26 cellular contexts compared by ENCODE assay signal in the genomic region with DNA sequence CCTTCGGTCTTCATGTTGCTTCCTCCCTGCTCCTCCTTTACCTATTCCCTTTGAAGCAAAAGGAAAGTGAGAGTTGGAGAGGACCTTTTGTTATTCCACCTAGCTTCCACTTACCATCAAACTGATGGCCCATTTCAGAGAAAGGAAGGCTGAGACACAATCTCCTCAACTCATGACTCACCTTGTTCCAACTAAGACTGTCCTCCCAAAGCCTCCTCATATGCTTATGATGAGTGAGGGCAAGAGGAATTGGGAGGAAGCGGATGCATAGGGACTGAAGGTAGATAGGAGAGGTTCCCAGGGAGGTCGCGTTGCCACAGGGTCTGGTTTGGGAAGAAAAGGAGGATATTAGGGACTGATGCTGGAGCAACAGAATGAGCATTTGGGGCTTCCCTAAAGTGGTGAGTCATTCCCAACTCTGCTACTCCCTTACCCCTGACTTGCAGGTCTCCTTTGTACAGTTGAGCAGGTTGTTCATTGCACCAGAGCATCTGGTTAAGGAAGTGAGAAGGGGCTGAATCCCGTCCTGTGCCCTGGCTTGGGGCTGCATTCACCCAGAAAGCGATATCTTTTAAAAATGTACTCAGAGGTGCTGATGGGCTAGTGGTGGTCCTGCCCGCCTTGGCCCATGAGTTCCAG. TPM values are rescaled to one million over a fixed set of nuclear protein-coding genes. Genes with fewer than 3 reads are reported as not detected.
DNase-seq lines count a peak whose midpoint lies in the region; ATAC-seq, FAIRE-seq and TF ChIP-seq lines count a peak whose summit lies in the region.
"Had no signal": no experiment of that assay in that cellular context is flagged by ENCODE, and none has a peak within 500 bp of the region (broad histone marks: within the 10 kb centered on the region; RNA-seq: fewer than 3 reads in every experiment).

No MANE protein-coding gene starts in this region.

- no peak overlapping the region for H2BK12ac ChIP-seq in H1 (ENCODE audit: low read depth, low read length)

- H3K4me1 ChIP-seq in OCI-LY7 (ENCODE audit: insufficient read depth, low read length, poor library complexity, severe bottlenecking) (peaks cover 4% of the 10 kb centered on the region), H1 (replicated peaks in 1 of 4; ENCODE audit: control insufficient read depth in 3 of 4, insufficient read depth in 4 of 4, low read length in 3 of 4) (no peaks in the 10 kb centered on the region), esophagus muscularis mucosa (no peaks in the 10 kb centered on the region)
- H3K4me1 ChIP-seq: left lung, uterus had no signal

- H3K9ac ChIP-seq in H1 (replicated peaks in 1 of 4; ENCODE audit: extremely low read depth in 1 of 4, low read depth in 3 of 4, low read length in 3 of 4), result no peak overlapping the region

- TF ChIP-seq EP300 in H1 (IDR thresholded peaks at IDR 0.05; ENCODE audit: borderline replicate concordance in 1 of 2, low read depth in 2 of 2, low read length in 2 of 2) (no peak), esophagus muscularis mucosa (IDR thresholded peaks at IDR 0.05) (no peak)

- H3K9me3 ChIP-seq in OCI-LY7 (ENCODE audit: low read length) (no peaks in the 10 kb centered on the region), H1 (ENCODE audit: insufficient read depth in 2 of 2, low read depth in 1 of 2, low read length in 1 of 2) (no peaks in the 10 kb centered on the region), esophagus muscularis mucosa (no peaks in the 10 kb centered on the region)
- H3K9me3 ChIP-seq: heart right ventricle, left lung, ovary, uterus had no signal

- H3K4me2 ChIP-seq in OCI-LY7 (ENCODE audit: low read length) (peak overlapping the region; percentile 26), H1 (ENCODE audit: insufficient read depth in 1 of 2, low read depth in 2 of 2, low read length in 2 of 2) (no peak overlapping the region)

- intact Hi-C loops in OCI-LY7 (cut with micrococcal nuclease; ENCODE audit: unreplicated experiment), result no loop called here
- intact Hi-C loops in esophagus muscularis mucosa (cut with DNase I), result no loop called here

- H4K20me1 ChIP-seq in OCI-LY7 (ENCODE audit: insufficient read depth, low read length) (no peaks in the 10 kb centered on the region), H1 (replicated peaks in 1 of 2; ENCODE audit: control insufficient read depth in 1 of 2, insufficient read depth in 2 of 2, low read length in 2 of 2) (no peaks in the 10 kb centered on the region)

- H3K27me3 Mint-ChIP-seq in activated naive CD4-positive, alpha-beta T cell treated with anti-CD3 and anti-CD28 coated beads, Interleukin-2, amount 10 ng/mL, durations not matched to agents 7 days and 5 days, result peaks cover 58% of the 10 kb centered on the region

- no peak overlapping the region for H3K14ac ChIP-seq in H1 (ENCODE audit: insufficient read length)

- no peaks in the 10 kb centered on the region for H3K9me2 ChIP-seq in OCI-LY7 (ENCODE audit: insufficient read depth, low read length)

- no peaks in the 10 kb centered on the region for H3K79me1 ChIP-seq in H1 (ENCODE audit: low read depth, low read length)

- CTCF ChIA-PET in activated naive CD4-positive, alpha-beta T cell treated with anti-CD3 and anti-CD28 coated beads, Interleukin-2, amount 10 ng/mL, durations not matched to agents 7 days and 5 days (lab: Charles Lee), result no interaction called here
- CTCF ChIA-PET in OCI-LY7 (lab: Charles Lee; ENCODE audit: unreplicated experiment), result no interaction called here
- CTCF ChIA-PET in H1 (lab: Charles Lee; ENCODE audit: partially characterized antibody), result interaction anchor here (1.6 to 11.3 kb wide), 2 partner anchors 17 to 36 kb away, joined by 6 to 150 read pairs; partner anchors contain the start of gene LGR6

- H3K23me2 ChIP-seq in H1 (ENCODE audit: low read depth, low read length), result no peaks in the 10 kb centered on the region

- H2BK15ac ChIP-seq in H1 (ENCODE audit: low read length), result no peak overlapping the region

- peaks cover 25% of the 10 kb centered on the region for H3K4me1 Mint-ChIP-seq in activated naive CD4-positive, alpha-beta T cell treated with anti-CD3 and anti-CD28 coated beads, Interleukin-2, amount 10 ng/mL, durations not matched to agents 7 days and 5 days
- H3K4me1 Mint-ChIP-seq: nephron had no signal

- no TSS peak for BruUV-seq in OCI-LY7 (replicated peaks; lab: Mats Ljungman, UMichigan)

- H3K9me3 Mint-ChIP-seq in activated naive CD4-positive, alpha-beta T cell treated with anti-CD3 and anti-CD28 coated beads, Interleukin-2, amount 10 ng/mL, durations not matched to agents 7 days and 5 days, result no peaks in the 10 kb centered on the region
- H3K9me3 Mint-ChIP-seq: activated T-helper 2 cell treated with anti-CD3 and anti-CD28 coated beads, Interferon-gamma antibody, Interleukin-2, Interleukin-4, amounts not matched to agents 10 μg/mL and 5 μg/mL and 100 μg/mL, durations not matched to agents 14 hours and 24 hours and 36 hours; nephron had no signal

- DNase-seq in activated naive CD4-positive, alpha-beta T cell treated with anti-CD3 and anti-CD28 coated beads, Interleukin-2, amount 10 ng/mL, durations not matched to agents 7 days and 5 days, result no peak
- DNase-seq in activated naive CD4-positive, alpha-beta T cell (lab: John Stamatoyannopoulos, UW), result no peak
- no peak for DNase-seq in OCI-LY7 (ENCODE audit: low spot score)
- DNase-seq in H1 (ENCODE audit: low read depth in 1 of 2, low spot score in 2 of 2), result no peak
- no peak for DNase-seq in stimulated activated naive CD8-positive, alpha-beta T cell treated with anti-CD3 and anti-CD28 coated beads, Interleukin-15, Interleukin-2, amounts not matched to agents 100 U/mL and 50 U/mL, for 24 hours
- no peak for DNase-seq in SKM-1 treated with dmso at 0.1 percent for 144 hours (lab: John Stamatoyannopoulos, UW; ENCODE audit: unreplicated experiment)
- DNase-seq in NCI-H446 (lab: John Stamatoyannopoulos, UW), result no peak
- no peak for DNase-seq in esophagus muscularis mucosa (ENCODE audit: extremely low spot score)
- DNase-seq: activated CD4-positive, alpha-beta T cell treated with anti-CD3 and anti-CD28 coated beads for 4 hours; EL; GOT3; heart right ventricle; left lung; NCI-H1694; NCI-H2171 treated with DMSO at 0.1 percent for 48 hours; NCI-H69; OCI-M1; ovary; SHP77; stimulated activated CD4-positive, alpha-beta T cell treated with anti-CD3 and anti-CD28 coated beads, Interleukin-4, amount 100 ng/mL, for 4 hours; uterus had no signal

- no peaks in the 10 kb centered on the region for H3K36me3 Mint-ChIP-seq in activated naive CD4-positive, alpha-beta T cell treated with anti-CD3 and anti-CD28 coated beads, Interleukin-2, amount 10 ng/mL, durations not matched to agents 7 days and 5 days

- H3K36me3 ChIP-seq in OCI-LY7 (ENCODE audit: insufficient read depth, low read length), result no peaks in the 10 kb centered on the region
- no peaks in the 10 kb centered on the region for H3K36me3 ChIP-seq in H1 (ENCODE audit: control insufficient read depth in 2 of 4, insufficient read depth in 4 of 4, low read length in 3 of 4)
- H3K36me3 ChIP-seq in esophagus muscularis mucosa, result no peaks in the 10 kb centered on the region
- H3K36me3 ChIP-seq: heart right ventricle, left lung, ovary, uterus had no signal

- H2BK20ac ChIP-seq in H1 (ENCODE audit: low read length), result no peak overlapping the region

- WGBS in H1 (ENCODE audit: extremely low coverage in 1 of 2, insufficient coverage in 1 of 2, insufficient read length in 1 of 2, insufficient replicate concordance in 2 of 2, low coverage in 1 of 2, low lambda C conversion rate in 2 of 2, missing lambda C conversion rate in 1 of 2), 2 experiments, result 76% methylated on average over 7 of the region's 7 CpGs; no CpG with 5 or more reads in 1 of the 2 experiments
- 92% methylated on average over 6 of the region's 7 CpGs for whole genome bisulfite sequencing in esophagus muscularis mucosa

- no peak for FAIRE-seq in H1 (lab: Jason Lieb, UNC)
- FAIRE-seq: endometrium, HepG2 had no signal

- no peak for TF ChIP-seq RAD21 in H1 (IDR thresholded peaks at IDR 0.05 in 1 of 2, conservative IDR thresholded peaks at IDR 0.05 in 1 of 2; ENCODE audit: low read depth in 2 of 2, low read length in 2 of 2)

- no peak overlapping the region for H3K4me3 ChIP-seq in OCI-LY7 (ENCODE audit: low read depth, low read length, poor library complexity, severe bottlenecking)
- H3K4me3 ChIP-seq in H1 (ENCODE audit: extremely low read depth in 1 of 4, insufficient read depth in 2 of 4, low read depth in 3 of 4, low read length in 4 of 4), result no peak overlapping the region
- H3K4me3 ChIP-seq in esophagus muscularis mucosa, result no peak overlapping the region
- H3K4me3 ChIP-seq: heart right ventricle, left lung, ovary, uterus had no signal

- H3K23ac ChIP-seq in H1 (ENCODE audit: insufficient read length), result no peak overlapping the region

- no peaks in the 10 kb centered on the region for H3K79me2 ChIP-seq in OCI-LY7 (ENCODE audit: insufficient read depth, low read depth, low read length)
- H3K79me2 ChIP-seq in H1 (ENCODE audit: control insufficient read depth in 1 of 2, insufficient read depth in 2 of 2, low read length in 2 of 2), result no peaks in the 10 kb centered on the region

- no peak overlapping the region for H2BK120ac ChIP-seq in H1 (replicated peaks; ENCODE audit: low read depth, low read length)

- H3K27me3 ChIP-seq in H1 (replicated peaks in 1 of 4; ENCODE audit: control insufficient read depth in 3 of 4, extremely low read depth in 1 of 4, insufficient read depth in 3 of 4, low read length in 3 of 4) (no peaks in the 10 kb centered on the region; a peak in 1 of 7 replicates), esophagus muscularis mucosa (peaks cover 0 to 24% (median 0%) of the 10 kb centered on the region in 4 donors)
- H3K27me3 ChIP-seq: heart right ventricle, left lung, ovary, uterus had no signal

- H4K91ac ChIP-seq in H1 (replicated peaks; ENCODE audit: insufficient read length, low read length), result no peak overlapping the region

- no peak overlapping the region for H3K4me3 Mint-ChIP-seq in activated naive CD4-positive, alpha-beta T cell treated with anti-CD3 and anti-CD28 coated beads, Interleukin-2, amount 10 ng/mL, durations not matched to agents 7 days and 5 days
- H3K4me3 Mint-ChIP-seq: nephron had no signal

- no peak overlapping the region for H3K18ac ChIP-seq in H1 (ENCODE audit: extremely low read depth, low read length)

- H2AFZ ChIP-seq in OCI-LY7 (ENCODE audit: low read length) (no peak overlapping the region), H1 (ENCODE audit: low read length) (no peak overlapping the region)

- no peak overlapping the region for H4K8ac ChIP-seq in H1 (ENCODE audit: extremely low read depth, insufficient read depth, low read length)

- H3K27ac Mint-ChIP-seq in activated naive CD4-positive, alpha-beta T cell treated with anti-CD3 and anti-CD28 coated beads, Interleukin-2, amount 10 ng/mL, durations not matched to agents 7 days and 5 days, result peak overlapping the region; percentile 78
- H3K27ac Mint-ChIP-seq: activated T-helper 2 cell treated with anti-CD3 and anti-CD28 coated beads, Interferon-gamma antibody, Interleukin-2, Interleukin-4, amounts not matched to agents 10 μg/mL and 5 μg/mL and 100 μg/mL, durations not matched to agents 14 hours and 24 hours and 36 hours; nephron had no signal

- TF ChIP-seq CTCF in OCI-LY7 (conservative IDR thresholded peaks at IDR 0.05; ENCODE audit: low read length), result no peak
- no peak for TF ChIP-seq CTCF in H1 (IDR thresholded peaks at IDR 0.05; ENCODE audit: control extremely low read depth in 1 of 3, insufficient read depth in 1 of 3, low read depth in 1 of 3, low read length in 3 of 3)
- no peak for TF ChIP-seq CTCF in esophagus muscularis mucosa (IDR thresholded peaks at IDR 0.05)

- H3K56ac ChIP-seq in H1 (replicated peaks; ENCODE audit: insufficient read length, low read depth, low read length), result no peak overlapping the region

- H4K5ac ChIP-seq in H1 (ENCODE audit: insufficient read length, low read depth, low read length), result no peak overlapping the region

- H3K4ac ChIP-seq in H1 (replicated peaks; ENCODE audit: insufficient read length, low read depth, low read length), result no peak overlapping the region

- TF ChIP-seq POLR2A in H1 (IDR thresholded peaks at IDR 0.05; ENCODE audit: control extremely low read depth in 1 of 2, low read depth in 2 of 2, low read length in 2 of 2) (no peak), esophagus muscularis mucosa (IDR thresholded peaks at IDR 0.05; ENCODE audit: low read depth) (no peak)

- POLR2A ChIA-PET in OCI-LY7 (lab: Charles Lee) (no interaction called here), H1 (lab: Charles Lee; ENCODE audit: partially characterized antibody) (no interaction called here)

- H3K27ac ChIP-seq in OCI-LY7 (ENCODE audit: low read depth, low read length, poor library complexity, severe bottlenecking) (no peak overlapping the region), H1 (ENCODE audit: low read depth, low read length) (no peak overlapping the region), esophagus muscularis mucosa (replicated peaks in 1 of 4) (no peak overlapping the region)
- H3K27ac ChIP-seq: heart right ventricle, left lung, ovary, uterus had no signal

- H2BK5ac ChIP-seq in H1 (ENCODE audit: low read depth, low read length), result 0 out of 2 replicates have a peak overlapping the region, but pooled peaks have one; percentile 1

- no peak overlapping the region for H2AK5ac ChIP-seq in H1 (ENCODE audit: low read depth, low read length)

- peak; percentile 41 for ATAC-seq in stimulated activated naive CD8-positive, alpha-beta T cell treated with anti-CD3 and anti-CD28 coated beads, Interleukin-15, Interleukin-2, amounts not matched to agents 100 U/mL and 50 U/mL, for 24 hours
- ATAC-seq: heart right ventricle, HepG2, left lung had no signal

RNA-seq across cellular contexts. Expression of gene LGR6, which starts 35.0 kb away (rescaled TPM):
- total RNA-seq in OCI-LY7 (2014; rRNA removed; shearing (Covaris generic)), result not detected in 2 replicates
- not detected in 2 replicates for total RNA-seq in OCI-LY7 (2022)
- 0.50 and 1.1 TPM in 2 replicates for total RNA-seq in H1 (2021; fragmentation: NEBNext Ultra II Directional; extraction: Animal tissue kit (Norgen Biotek cat#: 25700))
- 1.0 and 1.3 TPM in 2 replicates for polyA plus RNA-seq in H1 (2011; rRNA removed)
- polyA plus RNA-seq in H1 (2011; cell fraction: cytosol; rRNA removed), result 0.56 TPM
- polyA plus RNA-seq in H1 (2011; cell fraction: nucleus; rRNA removed), result 1.6 TPM
- polyA plus RNA-seq in H1 (2012, experiment 1 of 2), result 0.36 to 1.2 TPM (median 0.82 TPM) in 4 replicates
- 0.59 TPM for polyA plus RNA-seq in H1 (2012, experiment 2 of 2)
- 1.0 TPM for polyA plus RNA-seq in H1 (2013, experiment 1 of 2)
- 1.0 TPM for polyA plus RNA-seq in H1 (2013, experiment 2 of 2)
- polyA minus RNA-seq in H1 (2011; rRNA and poly(A)+ RNA removed), result 0.66 and 0.91 TPM in 2 replicates
- 2.3 TPM for polyA minus RNA-seq in H1 (2011; cell fraction: cytosol; rRNA and poly(A)+ RNA removed)
- 1.7 TPM for polyA minus RNA-seq in H1 (2011; cell fraction: nucleus; rRNA and poly(A)+ RNA removed)
- total RNA-seq in esophagus muscularis mucosa, result 1 to 10 TPM in 1 of 4 donors, under 1 TPM in 2, not detected in 1; under 0.01 to 1.2 (median 0.78) TPM
- total RNA-seq: activated T-helper 2 cell treated with anti-CD3 and anti-CD28 coated beads, Interferon-gamma antibody, Interleukin-2, Interleukin-4, amounts not matched to agents 10 μg/mL and 5 μg/mL and 100 μg/mL, durations not matched to agents 14 hours and 24 hours and 36 hours; HepG2 had no signal
- polyA plus RNA-seq: BJ had no signal
